Comparison of ENCODE assay signal across 5 cellular contexts in the genomic region with DNA sequence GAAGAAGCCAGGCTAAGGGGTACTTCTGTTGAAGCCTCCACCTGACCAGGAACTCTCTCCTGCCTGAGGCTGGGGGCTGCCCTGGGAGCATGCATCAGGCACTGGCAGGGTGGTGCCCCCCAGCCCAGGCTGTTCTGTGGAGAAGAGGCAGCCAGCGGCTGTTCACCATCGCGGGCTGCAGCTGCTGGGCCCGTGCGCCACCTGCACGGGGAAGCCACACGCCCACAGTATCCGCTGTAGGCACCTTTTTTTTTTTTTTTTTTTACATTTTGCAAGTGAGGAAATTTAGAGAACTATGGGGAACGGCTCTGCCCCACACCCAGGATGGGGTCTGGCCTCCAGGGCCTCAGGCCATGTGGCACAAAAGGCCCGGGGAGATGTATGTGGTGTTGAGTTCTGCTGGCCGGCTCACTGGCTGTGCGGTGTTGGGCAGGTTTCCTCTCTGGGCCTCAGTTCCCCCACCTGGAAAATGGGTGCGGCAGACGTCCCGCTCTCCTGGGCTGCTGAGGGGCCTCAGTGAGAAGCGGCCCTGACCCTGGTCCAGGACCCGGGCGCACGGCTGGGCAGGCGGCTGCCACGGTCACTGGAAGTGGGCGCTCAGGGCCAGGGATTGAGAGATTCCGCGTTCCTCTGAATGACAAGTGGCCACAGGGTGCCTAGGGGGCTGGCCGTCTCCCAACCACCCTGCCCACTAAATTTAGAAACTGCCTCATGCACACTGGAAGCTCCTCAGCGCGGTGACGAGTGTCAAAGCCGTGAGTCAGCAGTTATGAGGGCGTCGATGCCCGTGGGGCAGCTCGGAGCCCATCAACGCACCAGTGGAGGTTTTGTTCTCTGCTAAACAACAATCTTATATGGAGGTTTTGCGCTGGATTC. TPM values are rescaled to one million over a fixed set of nuclear protein-coding genes. Genes with fewer than 3 reads are reported as not detected.
DNase-seq lines count a peak whose midpoint lies in the region; ATAC-seq and TF ChIP-seq lines count a peak whose summit lies in the region.

No MANE protein-coding gene starts in this region.

- H3K4me3 ChIP-seq in left ventricle myocardium inferior: peak overlapping the region; percentile 49
- peak overlapping the region in 2 of 4 donors; percentile 20 to 28 for H3K4me3 ChIP-seq in tibial nerve

- TF ChIP-seq POLR2A in tibial nerve (IDR thresholded peaks at IDR 0.05): peak in 1 of 2 donors; percentile 4

- no peaks in the 10 kb centered on the region for H3K36me3 Mint-ChIP-seq in activated CD8-positive, alpha-beta T cell treated with anti-CD3 and anti-CD28 coated beads, Interleukin-2, amount 10 ng/mL, durations not matched to agents 7 days and 5 days (ENCODE audit: low read depth)

- H3K9me3 Mint-ChIP-seq in activated CD8-positive, alpha-beta T cell treated with anti-CD3 and anti-CD28 coated beads, Interleukin-2, amount 10 ng/mL, durations not matched to agents 7 days and 5 days (ENCODE audit: insufficient read depth): no peaks in the 10 kb centered on the region

- peak in 1 of 2 donors; percentile 46 for TF ChIP-seq EP300 in tibial nerve (IDR thresholded peaks at IDR 0.05)

- POLR2A ChIA-PET in activated CD8-positive, alpha-beta T cell treated with anti-CD3 and anti-CD28 coated beads, Interleukin-2, amount 10 ng/mL, durations not matched to agents 7 days and 5 days (lab: Charles Lee): interaction anchor here (0.6 kb wide), 1 partner anchor 102 kb away, joined by 4 read pairs; no protein-coding TSS in a partner anchor

- peak; percentile 58 for ATAC-seq in HG03521 (IDR thresholded peaks at IDR 0.05; ENCODE audit: unreplicated experiment)
- peak; percentile 85 for ATAC-seq in activated CD8-positive, alpha-beta T cell treated with anti-CD3 and anti-CD28 coated beads, Interleukin-2, amount 10 ng/mL, durations not matched to agents 7 days and 5 days

- peak overlapping the region; percentile 18 for H3K4me3 Mint-ChIP-seq in activated CD8-positive, alpha-beta T cell treated with anti-CD3 and anti-CD28 coated beads, Interleukin-2, amount 10 ng/mL, durations not matched to agents 7 days and 5 days

- H3K27ac Mint-ChIP-seq in activated CD8-positive, alpha-beta T cell treated with anti-CD3 and anti-CD28 coated beads, Interleukin-2, amount 10 ng/mL, durations not matched to agents 7 days and 5 days: peak overlapping the region; percentile 54

- H3K27me3 Mint-ChIP-seq in activated CD8-positive, alpha-beta T cell treated with anti-CD3 and anti-CD28 coated beads, Interleukin-2, amount 10 ng/mL, durations not matched to agents 7 days and 5 days (ENCODE audit: low read depth): no peaks in the 10 kb centered on the region

- DNase-seq in activated CD8-positive, alpha-beta T cell treated with anti-CD3 and anti-CD28 coated beads, Interleukin-2, amount 10 ng/mL, durations not matched to agents 7 days and 5 days: peak; percentile 64
- peak; percentile 85 for DNase-seq in left ventricle myocardium inferior
- DNase-seq in tibial nerve (ENCODE audit: low spot score in 2 of 2): peak in 1 of 2 donors; percentile 41
- no peak for DNase-seq in GM19238 (ENCODE audit: insufficient read length, low spot score)

- H3K9me3 ChIP-seq in left ventricle myocardium inferior (replicated peaks) (no peaks in the 10 kb centered on the region), tibial nerve (no peaks in the 10 kb centered on the region)

- intact Hi-C loops in left ventricle myocardium inferior (cut with micrococcal nuclease): no loop called here

- CTCF ChIA-PET in activated CD8-positive, alpha-beta T cell treated with anti-CD3 and anti-CD28 coated beads, Interleukin-2, amount 10 ng/mL, durations not matched to agents 7 days and 5 days (lab: Charles Lee): no interaction called here

- WGBS in tibial nerve, 2 donors: 52 to 54% methylated on average over 33 to 34 of the region's 35 CpGs

- H3K36me3 ChIP-seq in left ventricle myocardium inferior: no peaks in the 10 kb centered on the region
- H3K36me3 ChIP-seq in tibial nerve: no peaks in the 10 kb centered on the region

- TF ChIP-seq CTCF in left ventricle myocardium inferior (IDR thresholded peaks at IDR 0.05; ENCODE audit: borderline replicate concordance): no peak
- TF ChIP-seq CTCF in tibial nerve (IDR thresholded peaks at IDR 0.05): no peak

- H3K4me1 Mint-ChIP-seq in activated CD8-positive, alpha-beta T cell treated with anti-CD3 and anti-CD28 coated beads, Interleukin-2, amount 10 ng/mL, durations not matched to agents 7 days and 5 days (ENCODE audit: low read depth): peaks cover 38% of the 10 kb centered on the region

- peaks cover 23% of the 10 kb centered on the region for H3K4me1 ChIP-seq in left ventricle myocardium inferior
- peaks cover 0 to 11% (median 7%) of the 10 kb centered on the region in 4 donors for H3K4me1 ChIP-seq in tibial nerve

- H3K27ac ChIP-seq in left ventricle myocardium inferior (replicated peaks) (peak overlapping the region; percentile 98), tibial nerve (peak overlapping the region; percentile 70 to 96 (median 82))

- H3K27me3 ChIP-seq in left ventricle myocardium inferior (ENCODE audit: low read depth): no peaks in the 10 kb centered on the region
- peaks cover 0 to 13% of the 10 kb centered on the region in 2 donors for H3K27me3 ChIP-seq in tibial nerve

RNA-seq across cellular contexts. Expression of a gene that starts 8.8 kb away (rescaled TPM):
- 100 to 1,000 TPM; 105 to 112 TPM for total RNA-seq in activated CD8-positive, alpha-beta T cell treated with anti-CD3 and anti-CD28 coated beads, Interleukin-2, amount 10 ng/mL, durations not matched to agents 7 days and 5 days
- total RNA-seq in left ventricle myocardium inferior (29.9 TPM), tibial nerve (10 to 100 TPM; 45.7 to 81.6 (median 52.3) TPM)

RNA-seq across cellular contexts. Expression of a gene that starts 17.5 kb away (rescaled TPM):
- total RNA-seq in activated CD8-positive, alpha-beta T cell treated with anti-CD3 and anti-CD28 coated beads, Interleukin-2, amount 10 ng/mL, durations not matched to agents 7 days and 5 days: 10 to 100 TPM; 22.6 to 23.9 TPM
- total RNA-seq in left ventricle myocardium inferior (76.5 TPM), tibial nerve (100 to 1,000 TPM in 2 of 4 donors, 10 to 100 TPM in 2; 41.3 to 117 (median 74.5) TPM)

RNA-seq across cellular contexts. Expression of a gene that starts 43.0 kb away (rescaled TPM):
- not detected for total RNA-seq in activated CD8-positive, alpha-beta T cell treated with anti-CD3 and anti-CD28 coated beads, Interleukin-2, amount 10 ng/mL, durations not matched to agents 7 days and 5 days
- total RNA-seq in left ventricle myocardium inferior: 0.36 TPM
- 1 to 10 TPM in 1 of 4 donors, under 1 TPM in 1, not detected in 2; 0.66 to 2.5 TPM for total RNA-seq in tibial nerve

RNA-seq across cellular contexts. Expression of a gene that starts 53.7 kb away (rescaled TPM):
- 1 to 10 TPM; 1.9 to 2.2 TPM for total RNA-seq in activated CD8-positive, alpha-beta T cell treated with anti-CD3 and anti-CD28 coated beads, Interleukin-2, amount 10 ng/mL, durations not matched to agents 7 days and 5 days
- total RNA-seq in left ventricle myocardium inferior: 8.3 TPM
- total RNA-seq in tibial nerve: 100 to 1,000 TPM in 2 of 4 donors, 10 to 100 TPM in 2; 67.6 to 153 (median 104) TPM

RNA-seq across cellular contexts. Expression of a gene that starts 56.8 kb away (rescaled TPM):
- 10 to 100 TPM; 33.1 to 33.3 TPM for total RNA-seq in activated CD8-positive, alpha-beta T cell treated with anti-CD3 and anti-CD28 coated beads, Interleukin-2, amount 10 ng/mL, durations not matched to agents 7 days and 5 days
- 11.2 TPM for total RNA-seq in left ventricle myocardium inferior
- total RNA-seq in tibial nerve: 10 to 100 TPM; 36.3 to 42.3 (median 39.5) TPM
